ENCODE assay signal across 7 cellular contexts in genomic region chr6:100664274-100665040, GRCh38.
DNase-seq lines count a peak whose midpoint lies in the region; ATAC-seq and TF ChIP-seq lines count a peak whose summit lies in the region.

No MANE protein-coding gene starts in this region.

- ATAC-seq in GM19455 (IDR thresholded peaks at IDR 0.05; ENCODE audit: unreplicated experiment) = peak; percentile 40
- ATAC-seq in HG03457 (IDR thresholded peaks at IDR 0.05; ENCODE audit: unreplicated experiment) = peak; percentile 34
- no peak for ATAC-seq in activated T-helper 17 cell treated with anti-CD3 and anti-CD28 coated beads, Interleukin-2, amount 50 U/mL, for 72 hours (replicated peaks)

- H3K9me3 Mint-ChIP-seq in activated T-helper 17 cell treated with anti-CD3 and anti-CD28 coated beads, Interleukin-2, amount 50 U/mL, for 72 hours = no peaks in the 10 kb centered on the region

- H3K27me3 ChIP-seq in fibroblast of lung (ENCODE audit: control insufficient read depth, insufficient read depth, low read length) (no peaks in the 10 kb centered on the region), sigmoid colon (no peaks in the 10 kb centered on the region)

- H3K9ac ChIP-seq in fibroblast of lung (ENCODE audit: insufficient read depth, low read length) = peak overlapping the region; percentile 1

- TF ChIP-seq CTCF in fibroblast of lung (conservative IDR thresholded peaks at IDR 0.05 in 1 of 2, IDR thresholded peaks at IDR 0.05 in 1 of 2; ENCODE audit: low read depth in 1 of 2, low read length in 2 of 2) (peak in 1 of 2 donors; percentile 64), sigmoid colon (IDR thresholded peaks at IDR 0.05) (peak in 3 of 4 experiments; percentile 34 to 68 (median 54))

- peaks cover 7% of the 10 kb centered on the region for H3K4me1 Mint-ChIP-seq in activated T-helper 17 cell treated with anti-CD3 and anti-CD28 coated beads, Interleukin-2, amount 50 U/mL, for 72 hours

- peaks cover 21% of the 10 kb centered on the region for H3K36me3 Mint-ChIP-seq in activated T-helper 17 cell treated with anti-CD3 and anti-CD28 coated beads, Interleukin-2, amount 50 U/mL, for 72 hours (ENCODE audit: low read depth)

- no peak overlapping the region for H2AFZ ChIP-seq in fibroblast of lung (ENCODE audit: low read length)

- H3K4me1 ChIP-seq in fibroblast of lung (ENCODE audit: control insufficient read depth, extremely low read depth, insufficient read depth, low read length) (peaks cover 5% of the 10 kb centered on the region), sigmoid colon (no peaks in the 10 kb centered on the region)

- H3K36me3 ChIP-seq in fibroblast of lung (ENCODE audit: control insufficient read depth, insufficient read depth, low read length) (no peaks in the 10 kb centered on the region), sigmoid colon (peaks cover 0 to 9% (median 0%) of the 10 kb centered on the region in 4 donors)

- no peaks in the 10 kb centered on the region for H3K79me2 ChIP-seq in fibroblast of lung (ENCODE audit: control insufficient read depth, insufficient read depth, low read length)

- H3K27ac Mint-ChIP-seq in activated T-helper 17 cell treated with anti-CD3 and anti-CD28 coated beads, Interleukin-2, amount 50 U/mL, for 72 hours = no peak overlapping the region

- TF ChIP-seq EP300 in sigmoid colon (IDR thresholded peaks at IDR 0.05) = no peak

- H3K9me3 ChIP-seq in fibroblast of lung (ENCODE audit: control insufficient read depth, insufficient read depth, low read depth, low read length) (no peaks in the 10 kb centered on the region), sigmoid colon (no peaks in the 10 kb centered on the region)

- H3K4me3 ChIP-seq in fibroblast of lung (replicated peaks in 1 of 4; ENCODE audit: control extremely low read depth in 1 of 4, insufficient read depth in 1 of 4, low read depth in 3 of 4, low read length in 4 of 4) (no peak overlapping the region), sigmoid colon (no peak overlapping the region)

- DNase-seq in EL (peak; percentile 40), SK-MEL-5 (ENCODE audit: low read depth, low spot score) (peak; percentile 42), fibroblast of lung (ENCODE audit: low read depth in 2 of 2) (peak; percentile 33 to 62), sigmoid colon (no peak)

- no peak overlapping the region for H3K4me3 Mint-ChIP-seq in activated T-helper 17 cell treated with anti-CD3 and anti-CD28 coated beads, Interleukin-2, amount 50 U/mL, for 72 hours

- H3K27me3 Mint-ChIP-seq in activated T-helper 17 cell treated with anti-CD3 and anti-CD28 coated beads, Interleukin-2, amount 50 U/mL, for 72 hours = no peaks in the 10 kb centered on the region

- no peaks in the 10 kb centered on the region for H4K20me1 ChIP-seq in fibroblast of lung (ENCODE audit: control insufficient read depth, extremely low read depth, insufficient read depth, low read length)

- in situ Hi-C loops in SK-MEL-5 (cut with HindIII; ENCODE audit: low pct_unique_long_range_greater_than_20kb, low sequenced_read_pairs) = no loop called here

- TF ChIP-seq POLR2A in sigmoid colon (IDR thresholded peaks at IDR 0.05) = no peak

- H3K4me2 ChIP-seq in fibroblast of lung (ENCODE audit: extremely low read depth, insufficient read depth, low read length) = no peak overlapping the region

- intact Hi-C loops in sigmoid colon (cut with DNase I) = loop anchor here (10.0 kb wide), 2 partner anchors 550 to 660 kb away; no protein-coding TSS in a partner anchor

- H3K27ac ChIP-seq in fibroblast of lung (ENCODE audit: insufficient read depth, low read length) = no peak overlapping the region
- no peak overlapping the region for H3K27ac ChIP-seq in sigmoid colon
